8 cellular contexts compared by ENCODE assay signal in the genomic region with DNA sequence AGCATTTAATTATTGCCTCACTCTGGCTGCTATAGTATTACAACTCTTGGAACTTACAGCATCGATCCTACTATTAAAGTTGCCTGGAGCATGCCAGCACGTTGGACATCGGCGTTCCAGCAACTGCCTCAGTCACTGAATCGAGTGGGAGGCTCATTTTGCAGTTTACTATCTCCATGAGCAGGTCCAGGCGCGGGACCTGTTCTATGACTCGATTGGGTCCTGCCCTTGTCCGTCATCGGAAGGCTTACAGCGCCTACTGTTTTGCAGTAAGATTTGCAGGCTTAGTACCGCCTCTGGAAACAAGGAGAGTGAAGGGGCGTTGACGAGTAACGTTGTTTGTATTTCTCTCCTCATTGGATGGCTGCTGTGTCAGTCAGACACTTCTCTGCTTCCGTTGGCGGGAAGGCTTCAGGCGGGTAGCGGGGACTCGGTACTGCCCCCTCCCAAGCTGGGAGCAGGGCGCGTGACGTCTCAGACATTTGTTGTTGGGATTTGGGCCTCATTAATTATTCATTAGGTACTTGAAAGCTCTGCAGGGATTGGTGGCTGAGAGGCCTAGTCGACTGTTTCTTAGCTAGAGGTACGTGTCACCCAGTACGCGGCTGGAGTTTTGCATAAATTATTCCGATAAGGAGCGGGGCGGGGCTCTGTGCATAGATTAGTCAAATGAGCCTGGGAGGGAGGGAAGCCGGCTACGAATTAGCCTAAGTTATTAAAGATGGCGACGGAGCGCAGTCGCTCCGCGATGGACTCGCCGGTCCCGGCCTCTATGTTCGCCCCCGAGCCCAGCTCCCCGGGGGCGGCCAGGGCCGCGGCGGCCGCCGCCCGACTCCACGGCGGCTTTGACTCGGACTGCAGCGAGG. TPM values are rescaled to one million over a fixed set of nuclear protein-coding genes. Genes with fewer than 3 reads are reported as not detected.
A peak's percentile ranks its signal among the peaks of the same experiment; 100 is the strongest.
DNase-seq lines count a peak whose midpoint lies in the region; ATAC-seq and TF ChIP-seq lines count a peak whose summit lies in the region.

A gene (plus strand): TSS at position 710 of the 866 bp plus-strand sequence. CDS start 12 bp downstream, at position 722.

- TF ChIP-seq POLR2A in prostate gland (IDR thresholded peaks at IDR 0.05), result peak; percentile 100

- ATAC-seq in GM18498 (IDR thresholded peaks at IDR 0.05; ENCODE audit: unreplicated experiment) (peak; percentile 71), HG02938 (IDR thresholded peaks at IDR 0.05; ENCODE audit: unreplicated experiment) (peak; percentile 72), left ventricle myocardium superior (peak; percentile 88)

- H3K4me1 ChIP-seq in prostate gland (replicated peaks) (peaks cover 11% of the 10 kb centered on the region), urinary bladder (ENCODE audit: insufficient read depth) (peaks cover 4% of the 10 kb centered on the region)

- H3K27ac ChIP-seq in angular gyrus (ENCODE audit: low read depth, low read length) (peak within 1 kb of the TSS; percentile 93), prostate gland (peak within 1 kb of the TSS; percentile 98 to 99), urinary bladder (ENCODE audit: low read depth) (peak within 1 kb of the TSS; percentile 92)

- WGBS in prostate gland, result under 1% methylated on average over 55 of the region's 55 CpGs
- under 1% methylated on average over 55 of the region's 55 CpGs for WGBS in urinary bladder

- no peaks in the 10 kb centered on the region for H3K9me3 ChIP-seq in prostate gland

- peak within 1 kb of the TSS; percentile 97 to 99 for H3K4me3 ChIP-seq in prostate gland
- H3K4me3 ChIP-seq in urinary bladder (ENCODE audit: low read depth, low read length), result peak within 1 kb of the TSS; percentile 82

- intact Hi-C loops in left ventricle myocardium superior (cut with micrococcal nuclease), result no loop called here
- intact Hi-C loops in prostate gland (cut with DNase I), result loop anchor here (2.0 to 10.0 kb wide), 2 partner anchors 49 to 201 kb away; a partner anchor contains a TSS

- H3K36me3 ChIP-seq in prostate gland, result no peaks in the 10 kb centered on the region
- H3K36me3 ChIP-seq in urinary bladder (ENCODE audit: insufficient read depth), result no peaks in the 10 kb centered on the region

- H3K27me3 ChIP-seq in prostate gland (replicated peaks; ENCODE audit: insufficient read depth), result no peaks in the 10 kb centered on the region

- peak; percentile 98 to 99 for DNase-seq in NCI-H187 (lab: John Stamatoyannopoulos, UW)
- peak; percentile 83 to 100 (median 96) for DNase-seq in T-helper 2 cell
- peak; percentile 96 for DNase-seq in left ventricle myocardium superior
- peak; percentile 100 for DNase-seq in prostate gland (ENCODE audit: low spot score)

- TF ChIP-seq CTCF in prostate gland (IDR thresholded peaks at IDR 0.05), result peak in 1 of 4 experiments; percentile 41

RNA-seq across cellular contexts. Expression of the gene that starts here (rescaled TPM):
- total RNA-seq in left ventricle myocardium superior (36.5 TPM), prostate gland (10 to 100 TPM; 61.9 to 74.5 TPM), urinary bladder (30.8 TPM)
- polyA plus RNA-seq in urinary bladder, result 27.8 TPM

Comparison
In these comparisons a context has a peak if more than half of its experiments do, and no peak if none do; other contexts are left out.
1. Peak in every context shown above with its lines: DNase-seq, ATAC-seq, H3K4me3 ChIP-seq and H3K27ac ChIP-seq.